Comparison of ENCODE assay signal across 26 cellular contexts in genomic region chr7:75735581-75736350, GRCh38. TPM values are rescaled to one million over a fixed set of nuclear protein-coding genes. Genes with fewer than 3 reads are reported as not detected.
"Had no signal": no experiment of that assay in that cellular context is flagged by ENCODE, and none has a peak within 500 bp of the region (broad histone marks: within the 10 kb centered on the region; RNA-seq: fewer than 3 reads in every experiment).

No MANE protein-coding gene starts in this region.

- H3K4me3 ChIP-seq: gastrocnemius medialis, lung, prostate gland, right atrium auricular region, sigmoid colon, skin epidermis, spleen, testis, tibial nerve, upper lobe of left lung had no signal

- H3K27me3 Mint-ChIP-seq: memory B cell; stimulated activated memory B cell treated with anti-CD40 and anti-IgM and Interleukin-4, amounts not matched to agents 10 μg/mL and 1 μg/mL and 100 μg/mL, for 72 hours had no signal

- H3K4me3 Mint-ChIP-seq: memory B cell had no signal

- ATAC-seq: gastrocnemius medialis; left lobe of liver; natural killer cell; stimulated activated memory B cell treated with anti-CD40 and anti-IgM and Interleukin-4, amounts not matched to agents 10 μg/mL and 1 μg/mL and 100 μg/mL, for 72 hours; stimulated activated naive CD8-positive, alpha-beta T cell treated with anti-CD3 and anti-CD28 coated beads, Interleukin-15, Interleukin-2, amounts not matched to agents 100 U/mL and 50 U/mL, for 24 hours had no signal

- H3K9me3 ChIP-seq: gastrocnemius medialis, prostate gland, right atrium auricular region, sigmoid colon, spleen, testis, tibial nerve, upper lobe of left lung had no signal

- H3K36me3 Mint-ChIP-seq: memory B cell; natural killer cell; stimulated activated memory B cell treated with anti-CD40 and anti-IgM and Interleukin-4, amounts not matched to agents 10 μg/mL and 1 μg/mL and 100 μg/mL, for 72 hours had no signal

- DNase-seq: dermis blood vessel endothelial cell; foreskin fibroblast; gastrocnemius medialis; head of caudate nucleus; kidney; natural killer cell; sigmoid colon; spleen; stimulated activated CD4-positive, alpha-beta T cell treated with anti-CD3 and anti-CD28 coated beads, Interleukin-4, amount 100 ng/mL, for 4 hours; stimulated activated naive CD8-positive, alpha-beta T cell treated with anti-CD3 and anti-CD28 coated beads, Interleukin-15, Interleukin-2, amounts not matched to agents 100 U/mL and 50 U/mL, for 24 hours; substantia nigra; testis; upper lobe of left lung had no signal

- H3K9me3 Mint-ChIP-seq: memory B cell; natural killer cell; stimulated activated memory B cell treated with anti-CD40 and anti-IgM and Interleukin-4, amounts not matched to agents 10 μg/mL and 1 μg/mL and 100 μg/mL, for 72 hours had no signal

- H3K4me1 ChIP-seq: prostate gland had no signal

- FAIRE-seq: kidney, urothelium cell line had no signal

- H3K27me3 ChIP-seq: gastrocnemius medialis, right atrium auricular region, sigmoid colon, spleen, testis, tibial nerve, upper lobe of left lung had no signal

- H3K27ac Mint-ChIP-seq: memory B cell; natural killer cell; stimulated activated memory B cell treated with anti-CD40 and anti-IgM and Interleukin-4, amounts not matched to agents 10 μg/mL and 1 μg/mL and 100 μg/mL, for 72 hours had no signal

- H3K27ac ChIP-seq: gastrocnemius medialis, prostate gland, right atrium auricular region, sigmoid colon, skin epidermis, spleen, testis had no signal

- H3K36me3 ChIP-seq: gastrocnemius medialis, prostate gland, right atrium auricular region, sigmoid colon, upper lobe of left lung had no signal

RNA-seq across cellular contexts. Expression of gene CCL26, which starts 36.2 kb away (rescaled TPM):
- total RNA-seq: dermis blood vessel endothelial cell, gastrocnemius medialis, glomerular endothelial cell, left lobe of liver, liver, lung, mononuclear cell, natural killer cell, prostate gland, spleen had no signal
- polyA plus RNA-seq: neural cell had no signal
